8 cellular contexts compared by ENCODE assay signal in genomic region chr19:5578094-5578846, GRCh38. TPM values are rescaled to one million over a fixed set of nuclear protein-coding genes. Genes with fewer than 3 reads are reported as not detected.
DNase-seq lines count a peak whose midpoint lies in the region; ATAC-seq and TF ChIP-seq lines count a peak whose summit lies in the region.

No MANE protein-coding gene starts in this region.

- no peak overlapping the region for H2BK20ac ChIP-seq in IMR-90 (ENCODE audit: low read depth, low read length)

- no peak overlapping the region for H3K4ac ChIP-seq in IMR-90 (ENCODE audit: low read depth, low read length)

- H3K56ac ChIP-seq in IMR-90 (ENCODE audit: extremely low read depth, insufficient read depth, low read length), result no peak overlapping the region

- H3K9me3 ChIP-seq in IMR-90 (ENCODE audit: control insufficient read depth, insufficient read depth, low read length) (no peaks in the 10 kb centered on the region), SK-N-SH (no peaks in the 10 kb centered on the region), prostate gland (no peaks in the 10 kb centered on the region), uterus (no peaks in the 10 kb centered on the region)

- peaks cover 2% of the 10 kb centered on the region for H3F3A ChIP-seq in SK-N-SH (replicated peaks; ENCODE audit: insufficient read depth)

- POLR2A ChIA-PET in IMR-90 (lab: Charles Lee; ENCODE audit: unreplicated experiment), result no interaction called here
- POLR2A ChIA-PET in SK-N-SH (lab: Yijun Ruan, JAX), result no interaction called here

- TF ChIP-seq CTCF in IMR-90 (conservative IDR thresholded peaks at IDR 0.05; ENCODE audit: low read depth, low read length), result peak; percentile 94
- peak; percentile 92 for TF ChIP-seq CTCF in SK-N-SH (IDR thresholded peaks at IDR 0.05)
- peak; percentile 97 to 99 (median 98) for TF ChIP-seq CTCF in prostate gland (IDR thresholded peaks at IDR 0.05)
- peak; percentile 84 to 98 (median 92) for TF ChIP-seq CTCF in uterus (IDR thresholded peaks at IDR 0.05)

- H3K18ac ChIP-seq in IMR-90 (ENCODE audit: low read depth, low read length), result no peak overlapping the region

- H3K23ac ChIP-seq in IMR-90 (ENCODE audit: low read depth, low read length), result no peak overlapping the region

- peak; percentile 97 for ATAC-seq in IMR-90 (ENCODE audit: low read depth)

- H3K4me1 ChIP-seq in IMR-90 (ENCODE audit: control insufficient read depth, insufficient read depth, low read length) (no peaks in the 10 kb centered on the region), SK-N-SH (ENCODE audit: control insufficient read depth in 1 of 2, insufficient read depth in 2 of 2, low read depth in 1 of 2, low read length in 1 of 2) (peaks cover 3 to 7% of the 10 kb centered on the region in 2 experiments; a peak in 1 of 4 replicates), prostate gland (replicated peaks) (peaks cover 16% of the 10 kb centered on the region), uterus (no peaks in the 10 kb centered on the region)

- TF ChIP-seq POLR2A in IMR-90 (IDR thresholded peaks at IDR 0.05; ENCODE audit: low read depth, low read length) (no peak; the same call in 1 of the 2 replicates), prostate gland (IDR thresholded peaks at IDR 0.05) (peak; percentile 4), uterus (IDR thresholded peaks at IDR 0.05) (no peak)

- peak; percentile 92 for TF ChIP-seq RAD21 in IMR-90 (IDR thresholded peaks at IDR 0.05; ENCODE audit: low read length)
- peak; percentile 90 for TF ChIP-seq RAD21 in SK-N-SH (IDR thresholded peaks at IDR 0.05; ENCODE audit: low read length)

- H3K79me1 ChIP-seq in IMR-90 (ENCODE audit: low read depth in 1 of 2, low read length in 2 of 2), result no peaks in the 10 kb centered on the region

- TF ChIP-seq EP300 in SK-N-SH (IDR thresholded peaks at IDR 0.05; ENCODE audit: borderline replicate concordance in 1 of 2, low read depth in 1 of 2, low read length in 1 of 2), result no peak

- no peak overlapping the region for H4K8ac ChIP-seq in IMR-90 (ENCODE audit: low read depth in 2 of 2, low read length in 2 of 2)

- H3K4me2 ChIP-seq in IMR-90 (ENCODE audit: low read depth, low read length), result peak overlapping the region; percentile 59; the same call in 1 of the 2 replicates
- H3K4me2 ChIP-seq in SK-N-SH, result peak overlapping the region; percentile 47; the same call in 1 of the 2 replicates

- intact Hi-C loops in IMR-90 (cut with micrococcal nuclease) (loop anchor here (1.0 to 10.0 kb wide), 3 partner anchors 30 to 530 kb away; no protein-coding TSS in a partner anchor), head of caudate nucleus (cut with DNase I) (no loop called here), prostate gland (cut with DNase I) (loop anchor here (5.0 kb wide), 1 partner anchor 531 kb away; no protein-coding TSS in a partner anchor), uterus (cut with DNase I; ENCODE audit: low total_unique reads) (loop anchor here (5.0 kb wide), 1 partner anchor 531 kb away; no protein-coding TSS in a partner anchor)

- BruUV-seq in IMR-90 (replicated peaks; lab: Mats Ljungman, UMichigan), result no TSS peak

- in situ Hi-C loops in Caki2 (cut with HindIII; ENCODE audit: low pct_unique_long_range_greater_than_20kb, low sequenced_read_pairs), result no loop called here
- in situ Hi-C loops in IMR-90 (cut with MboI; ENCODE audit: low sequenced_read_pairs), result loop anchor here (5.0 kb wide), 1 partner anchor 526 kb away; no protein-coding TSS in a partner anchor

- no peak overlapping the region for H4K91ac ChIP-seq in IMR-90 (ENCODE audit: insufficient read depth, low read depth, low read length)

- dilution Hi-C loops in IMR-90 (cut with HindIII; ENCODE audit: low sequenced_read_pairs, unreplicated experiment), result no loop called here

- CTCF ChIA-PET in IMR-90 (lab: Yijun Ruan, JAX), result no interaction called here
- CTCF ChIA-PET in SK-N-SH (lab: Yijun Ruan, JAX), result interaction anchor here (0.6 to 2.8 kb wide), 12 partner anchors 11 to 530 kb away, joined by 3 to 16 read pairs (median 3); no protein-coding TSS in a partner anchor

- no peaks in the 10 kb centered on the region for H4K20me1 ChIP-seq in IMR-90 (ENCODE audit: insufficient read depth, low read length)
- no peaks in the 10 kb centered on the region for H4K20me1 ChIP-seq in SK-N-SH (ENCODE audit: insufficient read depth)

- WGBS in IMR-90 (ENCODE audit: extremely low coverage in 2 of 2, insufficient read length in 1 of 2), 2 experiments, result 0% methylated on average over 9 of the region's 28 CpGs; no CpG with 5 or more reads in 1 of the 2 experiments
- WGBS in SK-N-SH (ENCODE audit: low lambda C conversion rate), result 18% methylated on average over 21 of the region's 28 CpGs
- 17% methylated on average over 28 of the region's 28 CpGs for WGBS in prostate gland

- peak overlapping the region; percentile 68; the same call in 1 of the 2 replicates for H2AK5ac ChIP-seq in IMR-90 (ENCODE audit: low read depth, low read length)

- H3K9ac ChIP-seq in IMR-90 (ENCODE audit: low read depth, low read length), result no peak overlapping the region
- H3K9ac ChIP-seq in SK-N-SH, result no peak overlapping the region

- H3K4me3 ChIP-seq in IMR-90 (ENCODE audit: insufficient read depth, low read depth, low read length), result no peak overlapping the region
- H3K4me3 ChIP-seq in SK-N-SH (ENCODE audit: low read depth in 2 of 2, low read length in 1 of 2), result no peak overlapping the region; a peak in 1 of 4 replicates
- H3K4me3 ChIP-seq in prostate gland, result peak overlapping the region; percentile 14 to 30
- no peak overlapping the region for H3K4me3 ChIP-seq in uterus

- H3K27ac ChIP-seq in IMR-90 (ENCODE audit: insufficient read depth, low read length) (no peak overlapping the region), SK-N-SH (ENCODE audit: low read depth in 2 of 2, low read length in 1 of 2) (no peak overlapping the region), prostate gland (peak overlapping the region; percentile 82 to 90), uterus (no peak overlapping the region)

- H2BK120ac ChIP-seq in IMR-90 (ENCODE audit: low read depth, low read length), result no peak overlapping the region

- no peak overlapping the region for H4K5ac ChIP-seq in IMR-90 (ENCODE audit: low read depth, low read length)

- no peak overlapping the region for H2BK5ac ChIP-seq in IMR-90 (ENCODE audit: low read depth, low read length, poor library complexity, severe bottlenecking)

- peak overlapping the region; percentile 44 for H2AK9ac ChIP-seq in IMR-90 (replicated peaks; ENCODE audit: low read depth, low read length, poor library complexity)

- H3K27me3 ChIP-seq in IMR-90 (ENCODE audit: control insufficient read depth, insufficient read depth, low read length) (no peaks in the 10 kb centered on the region), SK-N-SH (ENCODE audit: insufficient read depth) (no peaks in the 10 kb centered on the region), prostate gland (replicated peaks; ENCODE audit: insufficient read depth) (no peaks in the 10 kb centered on the region), uterus (no peaks in the 10 kb centered on the region)

- H2AFZ ChIP-seq in IMR-90 (replicated peaks; ENCODE audit: low read length, poor library complexity) (peak overlapping the region; percentile 88), SK-N-SH (ENCODE audit: low read depth) (peak overlapping the region; percentile 25; the same call in 1 of the 2 replicates)

- H3K9me1 ChIP-seq in IMR-90 (ENCODE audit: insufficient read depth, low read length), result no peaks in the 10 kb centered on the region

- H3K36me3 ChIP-seq in IMR-90 (ENCODE audit: control insufficient read depth, insufficient read depth, low read length), result peaks cover 3% of the 10 kb centered on the region; the same call in 1 of the 2 replicates
- no peaks in the 10 kb centered on the region for H3K36me3 ChIP-seq in SK-N-SH (replicated peaks in 1 of 2; ENCODE audit: control insufficient read depth in 1 of 2, insufficient read depth in 2 of 2, low read length in 1 of 2)
- no peaks in the 10 kb centered on the region for H3K36me3 ChIP-seq in prostate gland
- H3K36me3 ChIP-seq in uterus, result no peaks in the 10 kb centered on the region

- H2BK15ac ChIP-seq in IMR-90 (ENCODE audit: low read depth, low read length), result no peak overlapping the region

- H3K79me2 ChIP-seq in SK-N-SH (ENCODE audit: insufficient read depth), result no peaks in the 10 kb centered on the region

- H3K14ac ChIP-seq in IMR-90 (replicated peaks; ENCODE audit: low read depth, low read length), result no peak overlapping the region

- H3K9me2 ChIP-seq in SK-N-SH, result no peaks in the 10 kb centered on the region

- peak; percentile 21 for DNase-seq in Caki2 (ENCODE audit: low read depth)
- peak; percentile 38 for DNase-seq in IMR-90
- peak; percentile 95 for DNase-seq in SK-N-SH
- DNase-seq in activated naive CD4-positive, alpha-beta T cell (lab: John Stamatoyannopoulos, UW), result peak; percentile 49 to 69 (median 56)
- peak; percentile 36 to 89 (median 76) for DNase-seq in head of caudate nucleus
- peak; percentile 73 for DNase-seq in prostate gland (ENCODE audit: low spot score)
- peak; percentile 53 to 64 for DNase-seq in uterus
- DNase-seq in 8988T, result no peak

RNA-seq across cellular contexts. Expression of gene TINCR, which starts 10.5 kb away (rescaled TPM):
- 0.41 TPM in 1 of 2 replicates, not detected in the other for total RNA-seq in Caki2 (2014; rRNA removed; shearing (Covaris generic); ENCODE audit: low replicate concordance)
- total RNA-seq in IMR-90 (2012; rRNA removed) (not detected in 2 replicates), prostate gland (1 to 10 TPM; 6.7 to 8.4 TPM), uterus (1 to 10 TPM in 2 of 4 donors, not detected in 2; 1.2 to 5.3 TPM)
- polyA plus RNA-seq in IMR-90 (2012; rRNA removed) (0.03 and 0.05 TPM in 2 replicates), SK-N-SH (2012; rRNA removed) (0.02 and 0.03 TPM in 2 replicates)
- polyA plus RNA-seq in IMR-90 (2012; cell fraction: cytosol; rRNA removed), result 0.03 TPM in 1 of 2 replicates, not detected in the other
- polyA plus RNA-seq in IMR-90 (2012; cell fraction: nucleus; rRNA removed; ENCODE audit: low replicate concordance), result 0.14 and 0.30 TPM in 2 replicates
- polyA plus RNA-seq in SK-N-SH (2012; cell fraction: cytosol; rRNA removed), result 0.03 and 0.07 TPM in 2 replicates
- 0.11 and 0.12 TPM in 2 replicates for polyA plus RNA-seq in SK-N-SH (2012; cell fraction: nucleus; rRNA removed)

RNA-seq across cellular contexts. Expression of gene SAFB2, which starts 44.3 kb away (rescaled TPM):
- total RNA-seq in Caki2 (2014; rRNA removed; shearing (Covaris generic); ENCODE audit: low replicate concordance), result 2.0 and 12.9 TPM in 2 replicates
- total RNA-seq in IMR-90 (2012; rRNA removed) (11.8 and 17.8 TPM in 2 replicates), prostate gland (100 to 1,000 TPM in 1 of 2 donors, 10 to 100 TPM in 1; 37.8 to 118 TPM), uterus (100 to 1,000 TPM in 2 of 4 donors, 10 to 100 TPM in 2; 45.0 to 250 (median 129) TPM)
- polyA plus RNA-seq in IMR-90 (2012; rRNA removed) (26.2 and 28.6 TPM in 2 replicates), SK-N-SH (2012; rRNA removed) (20.3 and 37.7 TPM in 2 replicates)
- 15.9 and 19.7 TPM in 2 replicates for polyA plus RNA-seq in IMR-90 (2012; cell fraction: cytosol; rRNA removed)
- 82.6 and 84.3 TPM in 2 replicates for polyA plus RNA-seq in IMR-90 (2012; cell fraction: nucleus; rRNA removed; ENCODE audit: low replicate concordance)
- polyA plus RNA-seq in SK-N-SH (2012; cell fraction: cytosol; rRNA removed), result 20.4 and 21.6 TPM in 2 replicates
- polyA plus RNA-seq in SK-N-SH (2012; cell fraction: nucleus; rRNA removed), result 84.9 and 120 TPM in 2 replicates

RNA-seq across cellular contexts. Expression of gene SAFB, which starts 44.6 kb away (rescaled TPM):
- 35.5 and 54.0 TPM in 2 replicates for total RNA-seq in Caki2 (2014; rRNA removed; shearing (Covaris generic); ENCODE audit: low replicate concordance)
- total RNA-seq in IMR-90 (2012; rRNA removed), result 18.5 and 26.1 TPM in 2 replicates
- polyA plus RNA-seq in IMR-90 (2012; rRNA removed), result 36.6 and 41.2 TPM in 2 replicates
- polyA plus RNA-seq in IMR-90 (2012; cell fraction: cytosol; rRNA removed), result 51.4 and 92.6 TPM in 2 replicates
- 92.9 and 147 TPM in 2 replicates for polyA plus RNA-seq in IMR-90 (2012; cell fraction: nucleus; rRNA removed; ENCODE audit: low replicate concordance)
- 44.4 and 90.0 TPM in 2 replicates for polyA plus RNA-seq in SK-N-SH (2012; rRNA removed)
- polyA plus RNA-seq in SK-N-SH (2012; cell fraction: cytosol; rRNA removed), result 43.3 and 43.5 TPM in 2 replicates
- 157 and 489 TPM in 2 replicates for polyA plus RNA-seq in SK-N-SH (2012; cell fraction: nucleus; rRNA removed)
- total RNA-seq in prostate gland, result 100 to 1,000 TPM in 1 of 2 donors, 10 to 100 TPM in 1; 63.6 to 182 TPM
- total RNA-seq in uterus, result 100 to 1,000 TPM in 1 of 4 donors, 10 to 100 TPM in 3; 35.9 to 129 (median 97.4) TPM

Comparison
In these comparisons a context has a peak if more than half of its experiments do, and no peak if none do; other contexts are left out.
1. H3K27ac ChIP-seq: peak in prostate gland (2 of 2); none in IMR-90 (single experiment), SK-N-SH (0 of 2) and uterus (0 of 2).
2. H3K4me3 ChIP-seq: peak in prostate gland (2 of 2); none in IMR-90 (single experiment), SK-N-SH (0 of 2) and uterus (0 of 2).
3. Peak in every context shown above with its lines, with median percentiles within 50 percentile points of each other: CTCF ChIP-seq.